In the genomic region with DNA sequence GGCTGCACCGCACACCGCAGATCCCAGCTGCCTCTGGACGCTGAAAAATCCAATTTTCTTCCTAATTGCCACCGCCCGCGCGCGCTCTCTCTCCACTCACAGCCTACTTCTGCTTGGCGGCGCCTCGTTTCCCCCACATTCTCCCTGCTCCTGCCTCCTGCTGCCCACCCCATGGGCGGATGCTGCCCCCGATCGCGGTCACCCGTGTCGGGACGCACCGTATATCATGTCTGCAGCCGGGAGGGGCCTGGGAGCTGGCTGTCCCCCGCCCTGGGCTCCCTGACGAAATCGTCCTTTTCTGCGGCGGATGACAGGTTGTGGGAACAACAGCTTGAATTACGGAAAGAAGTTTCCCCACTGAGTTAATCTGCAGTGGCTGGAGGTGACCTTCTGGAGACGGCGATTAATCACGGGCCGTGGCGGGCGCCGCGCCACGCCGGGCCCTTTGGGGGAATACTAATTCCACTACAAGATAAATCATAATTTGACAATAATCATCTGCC, we compare ENCODE assay signal across 24 cellular contexts. TPM values are rescaled to one million over a fixed set of nuclear protein-coding genes. Genes with fewer than 3 reads are reported as not detected.
DNase-seq lines count a peak whose midpoint lies in the region; ATAC-seq and TF ChIP-seq lines count a peak whose summit lies in the region.
"Had no signal": no experiment of that assay in that cellular context is flagged by ENCODE, and none has a peak within 500 bp of the region (broad histone marks: within the 10 kb centered on the region; RNA-seq: fewer than 3 reads in every experiment).

No MANE protein-coding gene starts in this region.

- H3K27ac Mint-ChIP-seq in glutamatergic neuron (ENCODE audit: unreplicated experiment), result peak overlapping the region; percentile 86
- H3K27ac Mint-ChIP-seq: activated CD4-positive, alpha-beta T cell treated with anti-CD3 and anti-CD28 coated beads for 36 hours; activated CD8-positive, alpha-beta memory T cell treated with anti-CD3 and anti-CD28 coated beads, Interleukin-2, amount 10 ng/mL, durations not matched to agents 7 days and 5 days; dendritic cell treated with granulocyte-macrophage colony-stimulating factor and Interleukin-4, amounts not matched to agents 40 ng/mL and 50 ng/mL, for 4 days; stimulated activated memory B cell treated with anti-CD40 and anti-IgM and Interleukin-4, amounts not matched to agents 10 μg/mL and 1 μg/mL and 100 μg/mL, for 72 hours had no signal

- H3K27me3 ChIP-seq in psoas muscle (ENCODE audit: insufficient read depth in 3 of 3, low read length in 2 of 3) (peaks cover 0 to 34% (median 12%) of the 10 kb centered on the region in 3 donors), mammary epithelial cell (ENCODE audit: insufficient read depth, low read length) (no peaks in the 10 kb centered on the region)

- peaks cover 8% of the 10 kb centered on the region for H3K9me3 Mint-ChIP-seq in glutamatergic neuron (ENCODE audit: unreplicated experiment)
- H3K9me3 Mint-ChIP-seq: dendritic cell treated with granulocyte-macrophage colony-stimulating factor and Interleukin-4, amounts not matched to agents 40 ng/mL and 50 ng/mL, for 4 days; stimulated activated memory B cell treated with anti-CD40 and anti-IgM and Interleukin-4, amounts not matched to agents 10 μg/mL and 1 μg/mL and 100 μg/mL, for 72 hours had no signal

- ATAC-seq in psoas muscle, result peak; percentile 19 to 64 (median 42)
- ATAC-seq: activated CD4-positive, alpha-beta T cell treated with anti-CD3 and anti-CD28 coated beads for 36 hours; activated CD8-positive, alpha-beta memory T cell treated with anti-CD3 and anti-CD28 coated beads, Interleukin-2, amount 10 ng/mL, durations not matched to agents 7 days and 5 days; Panc1; right lobe of liver; stimulated activated memory B cell treated with anti-CD40 and anti-IgM and Interleukin-4, amounts not matched to agents 10 μg/mL and 1 μg/mL and 100 μg/mL, for 72 hours had no signal

- BruUV-seq in mammary epithelial cell (replicated peaks; lab: Mats Ljungman, UMichigan), result no TSS peak

- intact Hi-C loops in psoas muscle (cut with DNase I) (loop anchor here in 1 of 2 donors (5.0 kb wide), 1 partner anchor 47 kb away; no protein-coding TSS in a partner anchor), mammary epithelial cell (cut with micrococcal nuclease) (no loop called here)

- CTCF ChIA-PET in mammary epithelial cell (lab: Charles Lee; ENCODE audit: low non-redundant PET), result no interaction called here

- no peak overlapping the region for H3K4me3 Mint-ChIP-seq in glutamatergic neuron (ENCODE audit: unreplicated experiment)
- H3K4me3 Mint-ChIP-seq: activated CD4-positive, alpha-beta T cell treated with anti-CD3 and anti-CD28 coated beads for 36 hours; activated CD8-positive, alpha-beta memory T cell treated with anti-CD3 and anti-CD28 coated beads, Interleukin-2, amount 10 ng/mL, durations not matched to agents 7 days and 5 days; dendritic cell treated with granulocyte-macrophage colony-stimulating factor and Interleukin-4, amounts not matched to agents 40 ng/mL and 50 ng/mL, for 4 days; stimulated activated memory B cell treated with anti-CD40 and anti-IgM and Interleukin-4, amounts not matched to agents 10 μg/mL and 1 μg/mL and 100 μg/mL, for 72 hours had no signal

- no peak overlapping the region for H3K9ac ChIP-seq in mammary epithelial cell (ENCODE audit: insufficient read depth, low read length)

- H3K9me3 ChIP-seq in psoas muscle (no peaks in the 10 kb centered on the region), mammary epithelial cell (replicated peaks; ENCODE audit: insufficient read depth, low read length) (no peaks in the 10 kb centered on the region)
- H3K9me3 ChIP-seq: breast epithelium, Caco-2, neutrophil, right lobe of liver, thyroid gland had no signal

- H3K27me3 Mint-ChIP-seq in glutamatergic neuron (ENCODE audit: unreplicated experiment), result peaks cover 13% of the 10 kb centered on the region

- TF ChIP-seq CTCF in glutamatergic neuron (IDR thresholded peaks at IDR 0.05; ENCODE audit: partially characterized antibody, unreplicated experiment) (no peak), psoas muscle (IDR thresholded peaks at IDR 0.05) (no peak), mammary epithelial cell (conservative IDR thresholded peaks at IDR 0.05 in 1 of 2, IDR thresholded peaks at IDR 0.05 in 1 of 2; ENCODE audit: extremely low read depth in 1 of 2, insufficient read depth in 1 of 2, low read depth in 1 of 2, low read length in 2 of 2) (no peak)

- no peaks in the 10 kb centered on the region for H4K20me1 ChIP-seq in mammary epithelial cell (ENCODE audit: insufficient read depth, low read length)

- peaks cover 46% of the 10 kb centered on the region for H3K4me1 Mint-ChIP-seq in glutamatergic neuron (ENCODE audit: low read depth, unreplicated experiment)

- no peaks in the 10 kb centered on the region for H3K79me2 ChIP-seq in mammary epithelial cell (ENCODE audit: insufficient read depth, low read length)

- H2AFZ ChIP-seq in mammary epithelial cell (ENCODE audit: low read depth, low read length), result no peak overlapping the region

- H3K4me2 ChIP-seq in mammary epithelial cell (ENCODE audit: insufficient read depth, low read depth, low read length), result no peak overlapping the region

- WGBS in psoas muscle, 3 donors, result 47 to 75% (median 57%) methylated on average over 36 of the region's 36 CpGs
- WGBS in mammary epithelial cell (ENCODE audit: low coverage, missing lambda C conversion rate), result 93% methylated on average over 21 of the region's 36 CpGs

- peak; percentile 63 for DNase-seq in G401 (ENCODE audit: low spot score)
- peak; percentile 34 for DNase-seq in NOMO-1 treated with DMSO at 0.1 percent for 48 hours (lab: John Stamatoyannopoulos, UW; ENCODE audit: unreplicated experiment)
- no peak for DNase-seq in glutamatergic neuron
- DNase-seq in psoas muscle, result peak in 1 of 2 donors; percentile 43
- DNase-seq in mammary epithelial cell, result no peak
- DNase-seq in activated CD4-positive, CD25-positive, alpha-beta regulatory T cell treated with anti-CD3 and anti-CD28 coated beads, Interleukin-2, amount 50 U/mL, for 72 hours, result no peak
- DNase-seq in NCI-H510A treated with DMSO at 0.1 percent for 48 hours (lab: John Stamatoyannopoulos, UW), result no peak
- DNase-seq: activated CD4-positive, alpha-beta T cell treated with anti-CD3 and anti-CD28 coated beads for 36 hours; activated CD8-positive, alpha-beta memory T cell treated with anti-CD3 and anti-CD28 coated beads, Interleukin-2, amount 10 ng/mL, durations not matched to agents 7 days and 5 days; Caco-2; KG1; kidney glomerular epithelial cell; mesendoderm; NCI-H1048; NCI-H2029; NCI-H526; right lobe of liver; thyroid gland had no signal

- H3K36me3 Mint-ChIP-seq in glutamatergic neuron (ENCODE audit: unreplicated experiment), result no peaks in the 10 kb centered on the region
- H3K36me3 Mint-ChIP-seq: activated CD8-positive, alpha-beta memory T cell treated with anti-CD3 and anti-CD28 coated beads, Interleukin-2, amount 10 ng/mL, durations not matched to agents 7 days and 5 days; stimulated activated memory B cell treated with anti-CD40 and anti-IgM and Interleukin-4, amounts not matched to agents 10 μg/mL and 1 μg/mL and 100 μg/mL, for 72 hours had no signal

- H3K4me1 ChIP-seq in psoas muscle (peaks cover 6% of the 10 kb centered on the region), mammary epithelial cell (ENCODE audit: insufficient read depth, low read length) (no peaks in the 10 kb centered on the region)

- H3K36me3 ChIP-seq in psoas muscle (ENCODE audit: insufficient read depth in 1 of 2, low read depth in 1 of 2) (no peaks in the 10 kb centered on the region), mammary epithelial cell (ENCODE audit: insufficient read depth, low read length) (no peaks in the 10 kb centered on the region)
- H3K36me3 ChIP-seq: breast epithelium, neutrophil, right lobe of liver, thyroid gland had no signal

- H3K4me3 ChIP-seq in psoas muscle (no peak overlapping the region), mammary epithelial cell (replicated peaks in 1 of 3; ENCODE audit: insufficient read depth in 1 of 3, low read depth in 2 of 3, low read length in 3 of 3) (no peak overlapping the region)
- H3K4me3 ChIP-seq: breast epithelium, right lobe of liver, thyroid gland had no signal

- in situ Hi-C loops in G401 (cut with HindIII; ENCODE audit: low sequenced_read_pairs), result no loop called here
- in situ Hi-C loops in mammary epithelial cell (cut with MboI; ENCODE audit: low sequenced_read_pairs in 2 of 2), result no loop called here

- no peak overlapping the region for H3K27ac ChIP-seq in psoas muscle
- no peak overlapping the region for H3K27ac ChIP-seq in mammary epithelial cell (ENCODE audit: insufficient read depth, low read depth, low read length)
- H3K27ac ChIP-seq: breast epithelium, epithelial cell of prostate, neutrophil, right lobe of liver, thyroid gland had no signal

- dilution Hi-C loops in mammary epithelial cell (cut with HindIII; ENCODE audit: low sequenced_read_pairs), result loop anchor here (5.0 kb wide), 1 partner anchor 127 kb away; no protein-coding TSS in a partner anchor

RNA-seq across cellular contexts. Expression of gene PSD2, which starts 36.3 kb away (rescaled TPM):
- total RNA-seq in G401 (2014; rRNA removed; shearing (Covaris generic)), result 0.31 and 2.0 TPM in 2 replicates
- 2.3 TPM for total RNA-seq in glutamatergic neuron (ENCODE audit: unreplicated experiment)
- under 1 TPM in 2 of 4 donors, not detected in 2; 0.04 to 0.37 TPM for total RNA-seq in psoas muscle
- under 1 TPM; 0.01 to 0.04 (median 0.03) TPM for polyA plus RNA-seq in psoas muscle
- under 1 TPM; under 0.01 to 0.07 TPM for total RNA-seq in mammary epithelial cell
- polyA plus RNA-seq in mammary epithelial cell, result not detected
- not detected for polyA minus RNA-seq in mammary epithelial cell
- total RNA-seq: activated CD4-positive, alpha-beta T cell treated with anti-CD3 and anti-CD28 coated beads for 36 hours; activated CD8-positive, alpha-beta memory T cell treated with anti-CD3 and anti-CD28 coated beads, Interleukin-2, amount 10 ng/mL, durations not matched to agents 7 days and 5 days had no signal

Comparison
In these comparisons a context has a peak if more than half of its experiments do, and no peak if none do; other contexts are left out.
1. DNase-seq: peak in G401 (single experiment) and NOMO-1 treated with DMSO at 0.1 percent for 48 hours (single experiment); none in glutamatergic neuron (single experiment), mammary epithelial cell (single experiment), activated CD4-positive, CD25-positive, alpha-beta regulatory T cell treated with anti-CD3 and anti-CD28 coated beads, Interleukin-2, amount 50 U/mL, for 72 hours (single experiment) and NCI-H510A treated with DMSO at 0.1 percent for 48 hours (single experiment).